ENCODE assay signal across 26 cellular contexts in the genomic region with DNA sequence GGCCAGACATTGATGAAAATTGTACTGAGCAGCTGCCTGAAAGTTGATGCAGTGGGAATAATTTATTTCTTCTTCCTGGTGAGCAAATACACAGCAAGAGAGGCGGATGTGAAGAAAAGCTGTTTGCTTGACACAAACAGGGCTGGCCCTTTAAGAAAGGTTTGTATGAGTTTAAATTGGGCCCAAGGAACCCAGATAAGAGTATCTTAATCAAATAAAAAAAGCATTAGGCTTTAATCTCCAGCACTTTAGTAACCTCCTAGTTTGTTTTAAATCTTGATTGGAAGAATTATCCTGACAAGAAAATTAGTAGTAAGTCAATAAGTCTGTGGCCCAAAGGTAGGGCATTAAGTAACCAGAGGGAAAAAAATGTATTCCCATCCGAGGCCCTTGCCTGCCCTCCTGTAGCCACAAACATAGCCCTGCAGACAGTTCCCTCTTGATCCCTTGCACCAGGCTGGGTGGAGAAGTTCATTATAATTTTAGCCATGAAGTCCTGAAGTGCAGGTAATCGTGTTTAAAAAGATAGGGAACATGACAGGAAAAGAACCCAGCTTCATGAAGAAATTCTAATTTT.
A peak's percentile ranks its signal among the peaks of the same experiment; 100 is the strongest.
DNase-seq lines count a peak whose midpoint lies in the region; ATAC-seq and TF ChIP-seq lines count a peak whose summit lies in the region.
"Had no signal": no experiment of that assay in that cellular context is flagged by ENCODE, and none has a peak within 500 bp of the region (broad histone marks: within the 10 kb centered on the region; RNA-seq: fewer than 3 reads in every experiment).

No MANE protein-coding gene starts in this region.

- H3K4me1 ChIP-seq in SK-N-SH (ENCODE audit: control insufficient read depth in 1 of 2, insufficient read depth in 2 of 2, low read depth in 1 of 2, low read length in 1 of 2): peaks cover 0 to 8% of the 10 kb centered on the region in 2 experiments; a peak in 2 of 4 replicates
- H3K4me1 ChIP-seq in body of pancreas: peaks cover 13% of the 10 kb centered on the region
- H3K4me1 ChIP-seq: BLaER1, HAP-1 had no signal

- no peaks in the 10 kb centered on the region for H3F3A ChIP-seq in SK-N-SH (replicated peaks; ENCODE audit: insufficient read depth)

- no peak overlapping the region for H3K9ac ChIP-seq in SK-N-SH
- H3K9ac ChIP-seq: BLaER1 had no signal

- intact Hi-C loops in body of pancreas (cut with DNase I): no loop called here

- CTCF ChIA-PET in SK-N-SH (lab: Yijun Ruan, JAX): interaction anchor here (1.5 to 3.1 kb wide), 2 partner anchors 9 to 39 kb away, joined by 3 to 9 read pairs; no protein-coding TSS in a partner anchor

- H2AFZ ChIP-seq in SK-N-SH (ENCODE audit: low read depth): no peak overlapping the region

- no peaks in the 10 kb centered on the region for H3K36me3 ChIP-seq in SK-N-SH (replicated peaks in 1 of 2; ENCODE audit: control insufficient read depth in 1 of 2, insufficient read depth in 2 of 2, low read length in 1 of 2)
- no peaks in the 10 kb centered on the region for H3K36me3 ChIP-seq in body of pancreas (replicated peaks in 1 of 2; ENCODE audit: insufficient read depth in 1 of 2, low read depth in 2 of 2)
- H3K36me3 ChIP-seq: BLaER1, HAP-1, MG63 had no signal

- H3K4me1 Mint-ChIP-seq in nephron: peaks cover 46% of the 10 kb centered on the region
- peaks cover 21% of the 10 kb centered on the region for H3K4me1 Mint-ChIP-seq in HFFc6 (ENCODE audit: low read depth)
- H3K4me1 Mint-ChIP-seq: CD4-positive, CD25-positive, alpha-beta regulatory T cell had no signal

- no peak for TF ChIP-seq POLR2A in body of pancreas (IDR thresholded peaks at IDR 0.05)

- H3K36me3 Mint-ChIP-seq in nephron (ENCODE audit: low read depth): peaks cover 9% of the 10 kb centered on the region
- peaks cover 27% of the 10 kb centered on the region for H3K36me3 Mint-ChIP-seq in HFFc6 (ENCODE audit: low read depth)
- H3K36me3 Mint-ChIP-seq: CD4-positive, CD25-positive, alpha-beta regulatory T cell had no signal

- peak overlapping the region; percentile 55 to 74 (median 58) for H3K27ac Mint-ChIP-seq in nephron
- no peak overlapping the region for H3K27ac Mint-ChIP-seq in HFFc6
- H3K27ac Mint-ChIP-seq: CD4-positive, CD25-positive, alpha-beta regulatory T cell had no signal

- ATAC-seq in SK-N-SH treated with all-trans-retinoic acid at 6 μM for 48 hours (peak; percentile 30; the same call in 1 of the 3 replicates), body of pancreas (peak; percentile 45), GM19467 (IDR thresholded peaks at IDR 0.05; ENCODE audit: unreplicated experiment) (no peak)
- ATAC-seq: Panc1 had no signal

- H3K9me3 ChIP-seq in SK-N-SH: no peaks in the 10 kb centered on the region
- no peaks in the 10 kb centered on the region for H3K9me3 ChIP-seq in body of pancreas
- H3K9me3 ChIP-seq: HAP-1, MG63 had no signal

- no peak for TF ChIP-seq RAD21 in SK-N-SH (IDR thresholded peaks at IDR 0.05; ENCODE audit: low read length)

- DNase-seq in SK-N-SH (no peak), body of pancreas (peak in 2 of 4 donors; percentile 13 to 16), HFFc6 (no peak), HUDEP-2 (lab: John Stamatoyannopoulos, UW; ENCODE audit: unreplicated experiment in 76 of 76) (no peak)
- DNase-seq: CD4-positive, CD25-positive, alpha-beta regulatory T cell; DMS79 treated with DMSO at 0.1 percent for 48 hours; GF-D8; GOT3; IMR-90; KG1; MG63; NCI-H1105 treated with DMSO at 0.1 percent for 48 hours; NCI-H1694; NCI-H2029 treated with DMSO at 0.1 percent for 48 hours; NCI-H2171; NCI-H226; NCI-H510A; SHP77; SW 1271 had no signal

- H3K4me2 ChIP-seq in SK-N-SH: no peak overlapping the region
- H3K4me2 ChIP-seq: BLaER1 had no signal

- WGBS in SK-N-SH (ENCODE audit: low lambda C conversion rate): 61% methylated on average over 3 of the region's 3 CpGs
- 16 to 24% methylated on average over 3 of the region's 3 CpGs for WGBS in body of pancreas, 2 donors

- H3K4me3 Mint-ChIP-seq in nephron (no peak overlapping the region), HFFc6 (no peak overlapping the region)
- H3K4me3 Mint-ChIP-seq: CD4-positive, CD25-positive, alpha-beta regulatory T cell had no signal

- no peak for TF ChIP-seq EP300 in SK-N-SH (IDR thresholded peaks at IDR 0.05; ENCODE audit: borderline replicate concordance in 1 of 2, low read depth in 1 of 2, low read length in 1 of 2)

- H3K27me3 ChIP-seq in SK-N-SH (ENCODE audit: insufficient read depth) (no peaks in the 10 kb centered on the region), body of pancreas (no peaks in the 10 kb centered on the region)
- H3K27me3 ChIP-seq: BLaER1, MG63 had no signal

- POLR2A ChIA-PET in SK-N-SH (lab: Yijun Ruan, JAX): no interaction called here

- H3K27me3 Mint-ChIP-seq in nephron (ENCODE audit: low read depth) (no peaks in the 10 kb centered on the region), HFFc6 (ENCODE audit: insufficient read depth) (no peaks in the 10 kb centered on the region; the same call in 1 of the 2 replicates)

- H3K9me2 ChIP-seq in SK-N-SH: no peaks in the 10 kb centered on the region

- H4K20me1 ChIP-seq in SK-N-SH (ENCODE audit: insufficient read depth): no peaks in the 10 kb centered on the region
- H4K20me1 ChIP-seq: BLaER1 had no signal

- no peak overlapping the region for H3K4me3 ChIP-seq in SK-N-SH (ENCODE audit: low read depth in 2 of 2, low read length in 1 of 2)
- no peak overlapping the region for H3K4me3 ChIP-seq in body of pancreas
- H3K4me3 ChIP-seq: BLaER1, HAP-1, MG63 had no signal

- H3K27ac ChIP-seq in SK-N-SH (ENCODE audit: low read depth in 2 of 2, low read length in 1 of 2) (no peak overlapping the region), body of pancreas (no peak overlapping the region)
- H3K27ac ChIP-seq: BLaER1, RWPE1 had no signal

- TF ChIP-seq CTCF in SK-N-SH (IDR thresholded peaks at IDR 0.05) (no peak), body of pancreas (IDR thresholded peaks at IDR 0.05) (no peak), nephron (IDR thresholded peaks at IDR 0.05; ENCODE audit: unreplicated experiment in 3 of 3) (no peak), HFFc6 (IDR thresholded peaks at IDR 0.05) (no peak)

- no peaks in the 10 kb centered on the region for H3K79me2 ChIP-seq in SK-N-SH (ENCODE audit: insufficient read depth)

- H3K9me3 Mint-ChIP-seq in nephron: peaks cover 4% of the 10 kb centered on the region
- H3K9me3 Mint-ChIP-seq in HFFc6: no peaks in the 10 kb centered on the region

TF ChIP-seq in SK-N-SH treated with all-trans-retinoic acid at 6 μM for 48 hours, 23 proteins besides CTCF, POLR2A, EP300 and RAD21:
- peak; percentile 86 for TF ChIP-seq ISL1 (CRISPR knock-in tag; IDR thresholded peaks at IDR 0.05)
- TF ChIP-seq SNAI2 (CRISPR knock-in tag; IDR thresholded peaks at IDR 0.05): no peak
- no peak for TF ChIP-seq CSDC2 (CRISPR knock-in tag; IDR thresholded peaks at IDR 0.05)

TF ChIP-seq in SK-N-SH, 30 proteins besides CTCF, POLR2A, EP300 and RAD21 (continues in another document):
- no peak for TF ChIP-seq RCOR1 (IDR thresholded peaks at IDR 0.05; ENCODE audit: low read length)
- no peak for TF ChIP-seq SMC3 (IDR thresholded peaks at IDR 0.05; ENCODE audit: low read depth, low read length)
- TF ChIP-seq, protein P1, sequence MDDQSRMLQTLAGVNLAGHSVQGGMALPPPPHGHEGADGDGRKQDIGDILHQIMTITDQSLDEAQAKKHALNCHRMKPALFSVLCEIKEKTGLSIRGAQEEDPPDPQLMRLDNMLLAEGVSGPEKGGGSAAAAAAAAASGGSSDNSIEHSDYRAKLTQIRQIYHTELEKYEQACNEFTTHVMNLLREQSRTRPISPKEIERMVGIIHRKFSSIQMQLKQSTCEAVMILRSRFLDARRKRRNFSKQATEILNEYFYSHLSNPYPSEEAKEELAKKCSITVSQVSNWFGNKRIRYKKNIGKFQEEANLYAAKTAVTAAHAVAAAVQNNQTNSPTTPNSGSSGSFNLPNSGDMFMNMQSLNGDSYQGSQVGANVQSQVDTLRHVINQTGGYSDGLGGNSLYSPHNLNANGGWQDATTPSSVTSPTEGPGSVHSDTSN (IDR thresholded peaks at IDR 0.05): no peak
- TF ChIP-seq RXRA (IDR thresholded peaks at IDR 0.05; ENCODE audit: borderline replicate concordance, low read depth): no peak
- TF ChIP-seq GATA2 (CRISPR knock-in tag; IDR thresholded peaks at IDR 0.05): no peak
- TF ChIP-seq NFIC (IDR thresholded peaks at IDR 0.05; ENCODE audit: borderline replicate concordance): no peak
- TF ChIP-seq MXI1 (IDR thresholded peaks at IDR 0.05; ENCODE audit: low read depth, low read length): no peak
- TF ChIP-seq, protein P2, sequence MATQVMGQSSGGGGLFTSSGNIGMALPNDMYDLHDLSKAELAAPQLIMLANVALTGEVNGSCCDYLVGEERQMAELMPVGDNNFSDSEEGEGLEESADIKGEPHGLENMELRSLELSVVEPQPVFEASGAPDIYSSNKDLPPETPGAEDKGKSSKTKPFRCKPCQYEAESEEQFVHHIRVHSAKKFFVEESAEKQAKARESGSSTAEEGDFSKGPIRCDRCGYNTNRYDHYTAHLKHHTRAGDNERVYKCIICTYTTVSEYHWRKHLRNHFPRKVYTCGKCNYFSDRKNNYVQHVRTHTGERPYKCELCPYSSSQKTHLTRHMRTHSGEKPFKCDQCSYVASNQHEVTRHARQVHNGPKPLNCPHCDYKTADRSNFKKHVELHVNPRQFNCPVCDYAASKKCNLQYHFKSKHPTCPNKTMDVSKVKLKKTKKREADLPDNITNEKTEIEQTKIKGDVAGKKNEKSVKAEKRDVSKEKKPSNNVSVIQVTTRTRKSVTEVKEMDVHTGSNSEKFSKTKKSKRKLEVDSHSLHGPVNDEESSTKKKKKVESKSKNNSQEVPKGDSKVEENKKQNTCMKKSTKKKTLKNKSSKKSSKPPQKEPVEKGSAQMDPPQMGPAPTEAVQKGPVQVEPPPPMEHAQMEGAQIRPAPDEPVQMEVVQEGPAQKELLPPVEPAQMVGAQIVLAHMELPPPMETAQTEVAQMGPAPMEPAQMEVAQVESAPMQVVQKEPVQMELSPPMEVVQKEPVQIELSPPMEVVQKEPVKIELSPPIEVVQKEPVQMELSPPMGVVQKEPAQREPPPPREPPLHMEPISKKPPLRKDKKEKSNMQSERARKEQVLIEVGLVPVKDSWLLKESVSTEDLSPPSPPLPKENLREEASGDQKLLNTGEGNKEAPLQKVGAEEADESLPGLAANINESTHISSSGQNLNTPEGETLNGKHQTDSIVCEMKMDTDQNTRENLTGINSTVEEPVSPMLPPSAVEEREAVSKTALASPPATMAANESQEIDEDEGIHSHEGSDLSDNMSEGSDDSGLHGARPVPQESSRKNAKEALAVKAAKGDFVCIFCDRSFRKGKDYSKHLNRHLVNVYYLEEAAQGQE (IDR thresholded peaks at IDR 0.05; ENCODE audit: low read depth, low read length): no peak
- TF ChIP-seq SIN3A (IDR thresholded peaks at IDR 0.05; ENCODE audit: borderline replicate concordance, low read depth, low read length): no peak
